ENCODE assay signal across 1 cellular context in the genomic region with DNA sequence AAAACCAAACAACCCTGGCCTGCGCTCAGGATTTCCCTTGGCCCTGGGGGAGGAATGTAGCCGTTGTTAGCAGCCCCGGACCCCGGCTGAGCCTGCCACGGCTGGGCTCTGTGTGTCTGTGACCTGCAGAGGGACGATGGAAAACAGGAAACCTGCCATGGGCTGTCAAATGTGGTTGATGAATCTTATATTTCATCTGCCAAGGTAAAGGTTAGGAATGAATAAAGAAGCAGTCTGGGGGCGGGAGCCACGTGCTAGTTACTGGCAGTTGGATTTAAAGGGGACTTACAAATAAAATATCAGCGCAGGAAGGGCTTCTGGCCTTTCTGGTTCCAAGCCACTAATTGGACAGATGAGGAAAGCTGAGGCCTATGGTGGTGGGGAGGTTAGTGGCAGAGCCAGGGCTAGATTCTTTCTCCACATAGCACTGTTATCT.
TF ChIP-seq lines count a peak whose summit lies in the region.

A gene with protein sequence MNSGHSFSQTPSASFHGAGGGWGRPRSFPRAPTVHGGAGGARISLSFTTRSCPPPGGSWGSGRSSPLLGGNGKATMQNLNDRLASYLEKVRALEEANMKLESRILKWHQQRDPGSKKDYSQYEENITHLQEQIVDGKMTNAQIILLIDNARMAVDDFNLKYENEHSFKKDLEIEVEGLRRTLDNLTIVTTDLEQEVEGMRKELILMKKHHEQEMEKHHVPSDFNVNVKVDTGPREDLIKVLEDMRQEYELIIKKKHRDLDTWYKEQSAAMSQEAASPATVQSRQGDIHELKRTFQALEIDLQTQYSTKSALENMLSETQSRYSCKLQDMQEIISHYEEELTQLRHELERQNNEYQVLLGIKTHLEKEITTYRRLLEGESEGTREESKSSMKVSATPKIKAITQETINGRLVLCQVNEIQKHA (minus strand): TSS at position 263 of the 436 bp plus-strand sequence. CDS start 1,043 bp downstream, outside the sequence.

TF ChIP-seq in WTC11, 78 proteins besides CTCF, POLR2A, EP300 and RAD21 (continued from another document):
- no peak for TF ChIP-seq RORB (CRISPR knock-in tag; IDR thresholded peaks at IDR 0.05)
- TF ChIP-seq, protein P1, sequence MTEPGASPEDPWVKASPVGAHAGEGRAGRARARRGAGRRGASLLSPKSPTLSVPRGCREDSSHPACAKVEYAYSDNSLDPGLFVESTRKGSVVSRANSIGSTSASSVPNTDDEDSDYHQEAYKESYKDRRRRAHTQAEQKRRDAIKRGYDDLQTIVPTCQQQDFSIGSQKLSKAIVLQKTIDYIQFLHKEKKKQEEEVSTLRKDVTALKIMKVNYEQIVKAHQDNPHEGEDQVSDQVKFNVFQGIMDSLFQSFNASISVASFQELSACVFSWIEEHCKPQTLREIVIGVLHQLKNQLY (CRISPR knock-in tag; IDR thresholded peaks at IDR 0.05), result no peak
